In genomic region chr17:61317779-61318178, GRCh38 we compare ENCODE assay signal across 15 cellular contexts.
"Had no signal": no experiment of that assay in that cellular context is flagged by ENCODE, and none has a peak within 500 bp of the region (broad histone marks: within the 10 kb centered on the region; RNA-seq: fewer than 3 reads in every experiment).

No MANE protein-coding gene starts in this region.

- ATAC-seq: naive thymus-derived CD8-positive, alpha-beta T cell; stimulated activated naive CD8-positive, alpha-beta T cell treated with anti-CD3 and anti-CD28 coated beads, Interleukin-15, Interleukin-2, amounts not matched to agents 100 U/mL and 50 U/mL, for 24 hours had no signal

- DNase-seq: activated CD4-positive, alpha-beta T cell treated with anti-CD3 and anti-CD28 coated beads for 1 hour; activated gamma-delta T cell; adrenal gland; effector memory CD4-positive, alpha-beta T cell; naive thymus-derived CD8-positive, alpha-beta T cell; posterior cingulate gyrus; retina; stimulated activated CD4-positive, alpha-beta T cell treated with anti-CD3 and anti-CD28 coated beads, Interleukin-12 subunit alpha, Interleukin-12 subunit beta, amount 100 ng/mL, for 4 hours; stimulated activated CD4-positive, alpha-beta T cell treated with anti-CD3 and anti-CD28 coated beads, Interleukin-2, amount 100 ng/mL, for 24 hours; stimulated activated naive CD8-positive, alpha-beta T cell treated with anti-CD3 and anti-CD28 coated beads, Interleukin-15, Interleukin-2, amounts not matched to agents 100 U/mL and 50 U/mL, for 24 hours; substantia nigra; uterus had no signal

- H3K9me3 ChIP-seq: adrenal gland, breast epithelium, tibial nerve, uterus had no signal

- H3K27ac ChIP-seq: adrenal gland, breast epithelium, tibial nerve, uterus had no signal

- H3K36me3 ChIP-seq: adrenal gland, breast epithelium, tibial nerve, uterus had no signal

- H3K4me3 ChIP-seq: adrenal gland, breast epithelium, tibial nerve, uterus had no signal

- H3K27me3 ChIP-seq: adrenal gland, breast epithelium, tibial nerve, uterus had no signal

- FAIRE-seq: astrocyte had no signal
